14 cellular contexts compared by ENCODE assay signal in genomic region chr4:119087121-119087520, GRCh38. TPM values are rescaled to one million over a fixed set of nuclear protein-coding genes. Genes with fewer than 3 reads are reported as not detected.
A peak's percentile ranks its signal among the peaks of the same experiment; 100 is the strongest.
DNase-seq lines count a peak whose midpoint lies in the region; ATAC-seq and TF ChIP-seq lines count a peak whose summit lies in the region.
"Had no signal": no experiment of that assay in that cellular context is flagged by ENCODE, and none has a peak within 500 bp of the region (broad histone marks: within the 10 kb centered on the region; RNA-seq: fewer than 3 reads in every experiment).

No MANE protein-coding gene starts in this region.

- no peak overlapping the region for H3K4me2 ChIP-seq in osteoblast (ENCODE audit: insufficient read depth, low read length)

- no peak for ATAC-seq in HG02798 (IDR thresholded peaks at IDR 0.05; ENCODE audit: poor library complexity, unreplicated experiment)
- ATAC-seq: T-helper 17 cell had no signal

- peak; percentile 23 for TF ChIP-seq CTCF in C4-2B (conservative IDR thresholded peaks at IDR 0.05)
- TF ChIP-seq CTCF in Peyer's patch (IDR thresholded peaks at IDR 0.05): peak in 4 of 6 experiments; percentile 18 to 67 (median 49)
- peak; percentile 39 for TF ChIP-seq CTCF in osteoblast (IDR thresholded peaks at IDR 0.05; ENCODE audit: extremely low read depth, low read depth, low read length)
- no peak for TF ChIP-seq CTCF in GM10266 (IDR thresholded peaks at IDR 0.05; ENCODE audit: control insufficient read depth, insufficient read depth, low read depth, missing control alignments)

- H3K9me3 ChIP-seq in Peyer's patch (no peaks in the 10 kb centered on the region), osteoblast (ENCODE audit: low read depth, low read length) (no peaks in the 10 kb centered on the region)
- H3K9me3 ChIP-seq: prostate gland, suprapubic skin had no signal

- no peak for TF ChIP-seq POLR2A in Peyer's patch (IDR thresholded peaks at IDR 0.05)

- no peak overlapping the region for H3K4me3 ChIP-seq in Peyer's patch
- H3K4me3 ChIP-seq in osteoblast (ENCODE audit: insufficient read depth, low read length): no peak overlapping the region
- H3K4me3 ChIP-seq: prostate gland, suprapubic skin had no signal

- no peaks in the 10 kb centered on the region for H4K20me1 ChIP-seq in osteoblast (ENCODE audit: insufficient read depth, low read length)

- no peaks in the 10 kb centered on the region for H3K36me3 ChIP-seq in Peyer's patch
- H3K36me3 ChIP-seq in osteoblast (ENCODE audit: insufficient read depth, low read length): no peaks in the 10 kb centered on the region
- H3K36me3 ChIP-seq: prostate gland, suprapubic skin had no signal

- H3K79me2 ChIP-seq in osteoblast (ENCODE audit: insufficient read depth, low read length): no peaks in the 10 kb centered on the region

- DNase-seq in Peyer's patch: no peak
- peak; percentile 22 for DNase-seq in fibroblast of gingiva (ENCODE audit: low read depth)
- DNase-seq in osteoblast (ENCODE audit: insufficient read length, low spot score, missing footprints): no peak
- no peak for DNase-seq in C1 segment of cervical spinal cord (lab: John Stamatoyannopoulos, UW)
- no peak for DNase-seq in GM10266 (ENCODE audit: extremely low spot score)
- DNase-seq in substantia nigra (lab: John Stamatoyannopoulos, UW): no peak
- DNase-seq: amygdala, DMS 273 treated with DMSO at 0.1 percent for 48 hours, NCI-H1092, T-helper 17 cell had no signal

- H3K27ac ChIP-seq in C4-2B: no peak overlapping the region
- H3K27ac ChIP-seq in Peyer's patch: peak overlapping the region in 1 of 4 donors; percentile 50
- no peak overlapping the region for H3K27ac ChIP-seq in osteoblast (ENCODE audit: low read depth, low read length)
- no peak overlapping the region for H3K27ac ChIP-seq in substantia nigra (ENCODE audit: low read depth, low read length, poor library complexity, severe bottlenecking)
- H3K27ac ChIP-seq: prostate gland, suprapubic skin had no signal

- H3K27me3 ChIP-seq in Peyer's patch: no peaks in the 10 kb centered on the region
- H3K27me3 ChIP-seq in osteoblast (ENCODE audit: insufficient read depth, low read length): no peaks in the 10 kb centered on the region
- H3K27me3 ChIP-seq: suprapubic skin had no signal

- peak overlapping the region; percentile 32 for H2AFZ ChIP-seq in osteoblast (ENCODE audit: low read length)

- H3K4me1 ChIP-seq in Peyer's patch (peaks cover 0 to 13% (median 0%) of the 10 kb centered on the region in 4 donors), osteoblast (ENCODE audit: insufficient read depth, low read length) (no peaks in the 10 kb centered on the region)
- H3K4me1 ChIP-seq: prostate gland, suprapubic skin had no signal

RNA-seq across cellular contexts. Expression of gene MYOZ2, which starts 48.5 kb away (rescaled TPM):
- not detected for total RNA-seq in Peyer's patch
- 0.29 and 0.36 TPM in 2 replicates for total RNA-seq in osteoblast
- total RNA-seq: suprapubic skin, T-helper 17 cell had no signal
